ENCODE assay signal across 10 cellular contexts in genomic region chr19:47187023-47187655, GRCh38.
A peak's percentile ranks its signal among the peaks of the same experiment; 100 is the strongest.
DNase-seq lines count a peak whose midpoint lies in the region; ATAC-seq lines count a peak whose summit lies in the region.
"Had no signal": no experiment of that assay in that cellular context is flagged by ENCODE, and none has a peak within 500 bp of the region (broad histone marks: within the 10 kb centered on the region; RNA-seq: fewer than 3 reads in every experiment).

No MANE protein-coding gene starts in this region.

- H3K4me1 ChIP-seq in stomach smooth muscle (ENCODE audit: control insufficient read depth, insufficient read depth, low read length) = peaks cover 51% of the 10 kb centered on the region

- peak overlapping the region in 1 of 2 donors; percentile 15 for H3K4me3 ChIP-seq in stomach smooth muscle (ENCODE audit: low read length in 2 of 2)
- H3K4me3 ChIP-seq: ovary had no signal

- no peak overlapping the region for H3K9ac ChIP-seq in stomach smooth muscle (ENCODE audit: low read length in 2 of 2)

- no peaks in the 10 kb centered on the region for H3K9me3 ChIP-seq in stomach smooth muscle (ENCODE audit: control insufficient read depth in 2 of 2, low read length in 2 of 2)
- H3K9me3 ChIP-seq: ovary had no signal

- peak overlapping the region; percentile 77 for H3K27ac ChIP-seq in stomach smooth muscle (ENCODE audit: low read length)
- H3K27ac ChIP-seq: ovary had no signal

- peak overlapping the region; percentile 53 for H3K4me3 Mint-ChIP-seq in activated naive CD8-positive, alpha-beta T cell treated with anti-CD3 and anti-CD28 coated beads, Interleukin-2, amount 50 U/mL, for 24 hours

- peaks cover 63% of the 10 kb centered on the region for H3K36me3 Mint-ChIP-seq in activated naive CD8-positive, alpha-beta T cell treated with anti-CD3 and anti-CD28 coated beads, Interleukin-2, amount 50 U/mL, for 24 hours (ENCODE audit: low read depth)

- peak; percentile 20 for ATAC-seq in HG03097 (IDR thresholded peaks at IDR 0.05; ENCODE audit: low FRiP score, unreplicated experiment)
- ATAC-seq in activated naive CD8-positive, alpha-beta T cell treated with anti-CD3 and anti-CD28 coated beads, Interleukin-2, amount 50 U/mL, for 24 hours = peak; percentile 10

- H3K27ac Mint-ChIP-seq in activated naive CD8-positive, alpha-beta T cell treated with anti-CD3 and anti-CD28 coated beads, Interleukin-2, amount 50 U/mL, for 24 hours = peak overlapping the region; percentile 91

- H3K27me3 Mint-ChIP-seq in activated naive CD8-positive, alpha-beta T cell treated with anti-CD3 and anti-CD28 coated beads, Interleukin-2, amount 50 U/mL, for 24 hours = no peaks in the 10 kb centered on the region

- H3K36me3 ChIP-seq in stomach smooth muscle (ENCODE audit: control insufficient read depth in 2 of 2, insufficient read depth in 2 of 2, low read length in 2 of 2) = peaks cover 0 to 8% of the 10 kb centered on the region in 2 donors
- H3K36me3 ChIP-seq: ovary had no signal

- H3K4me1 Mint-ChIP-seq in activated naive CD8-positive, alpha-beta T cell treated with anti-CD3 and anti-CD28 coated beads, Interleukin-2, amount 50 U/mL, for 24 hours = peaks cover 89% of the 10 kb centered on the region

- H3K27me3 ChIP-seq in stomach smooth muscle (ENCODE audit: control insufficient read depth in 1 of 2, insufficient read depth in 2 of 2, low read length in 2 of 2) = no peaks in the 10 kb centered on the region
- H3K27me3 ChIP-seq: ovary had no signal

- peak; percentile 65 for DNase-seq in activated CD8-positive, alpha-beta memory T cell treated with anti-CD3 and anti-CD28 coated beads, Interleukin-2, amount 50 U/mL, for 48 hours
- DNase-seq in activated CD8-positive, alpha-beta memory T cell treated with anti-CD3 and anti-CD28 coated beads, Interleukin-2, amount 50 U/mL, for 4 hours = no peak
- DNase-seq in activated naive CD8-positive, alpha-beta T cell treated with anti-CD3 and anti-CD28 coated beads, Interleukin-2, amount 50 U/mL, for 24 hours = no peak
- DNase-seq in Kasumi-1 (lab: John Stamatoyannopoulos, UW) (no peak), kidney glomerular epithelial cell (lab: John Stamatoyannopoulos, UW) (no peak)
- no peak for DNase-seq in activated effector memory CD4-positive, alpha-beta T cell treated with Interleukin-2 at 50 U/mL for 16 hours
- DNase-seq: NCI-H2227 treated with DMSO at 0.1 percent for 48 hours, ovary had no signal

- no peaks in the 10 kb centered on the region for H3K9me3 Mint-ChIP-seq in activated naive CD8-positive, alpha-beta T cell treated with anti-CD3 and anti-CD28 coated beads, Interleukin-2, amount 50 U/mL, for 24 hours
